ENCODE assay signal across 1 cellular context in genomic region chr6:124964084-124964763, GRCh38.
TF ChIP-seq lines count a peak whose summit lies in the region.

No MANE protein-coding gene starts in this region.

TF ChIP-seq in K562, 482 proteins besides CTCF, POLR2A, EP300 and RAD21 (continued from another document):
- TF ChIP-seq TSHZ1 (CRISPR knock-in tag; IDR thresholded peaks at IDR 0.05) (no peak), C11orf30 (IDR thresholded peaks at IDR 0.05; ENCODE audit: low read depth) (peak; percentile 55; the same call in 1 of the 2 replicates), POLR2B (IDR thresholded peaks at IDR 0.05; ENCODE audit: low read depth, partially characterized antibody) (no peak), ERF (CRISPR knock-in tag; IDR thresholded peaks at IDR 0.05) (no peak), NUFIP1 (IDR thresholded peaks at IDR 0.05; ENCODE audit: partially characterized antibody) (no peak), EWSR1 (IDR thresholded peaks at IDR 0.05; ENCODE audit: borderline replicate concordance, low read depth, partially characterized antibody) (no peak), NR2F6 (CRISPR knock-in tag; IDR thresholded peaks at IDR 0.05) (no peak), ZBTB2 (IDR thresholded peaks at IDR 0.05) (no peak), ZNF584 (CRISPR knock-in tag; IDR thresholded peaks at IDR 0.05; ENCODE audit: low read depth) (no peak), UBTF (IDR thresholded peaks at IDR 0.05; ENCODE audit: borderline replicate concordance in 1 of 2, low read depth in 2 of 2, low read length in 2 of 2) (peak in 1 of 2 experiments; percentile 57; a peak in 1 of 4 replicates), KLF16 (IDR thresholded peaks at IDR 0.05) (no peak), ZNF507 (tag; conservative IDR thresholded peaks at IDR 0.05) (no peak), E2F4 (CRISPR knock-in tag; IDR thresholded peaks at IDR 0.05; ENCODE audit: low read depth) (no peak), PPARD (CRISPR knock-in tag; IDR thresholded peaks at IDR 0.05) (no peak), KLF10 (CRISPR knock-in tag; IDR thresholded peaks at IDR 0.05) (no peak), POLR2H (tag; IDR thresholded peaks at IDR 0.05; ENCODE audit: low read depth) (0 out of 2 replicates have a peak, but pooled peaks have one; percentile 18), COPS2 (conservative IDR thresholded peaks at IDR 0.05) (no peak), ZNF436 (CRISPR knock-in tag; IDR thresholded peaks at IDR 0.05) (no peak), GABPB2 (CRISPR knock-in tag; conservative IDR thresholded peaks at IDR 0.05) (no peak), HDAC1 (IDR thresholded peaks at IDR 0.05) (peak in 1 of 2 experiments; percentile 15; a peak in 1 of 4 replicates), ZKSCAN3 (CRISPR knock-in tag; IDR thresholded peaks at IDR 0.05) (no peak), MXI1 (IDR thresholded peaks at IDR 0.05; ENCODE audit: low read depth, low read length) (no peak), CCNT2 (IDR thresholded peaks at IDR 0.05; ENCODE audit: borderline replicate concordance, extremely low read depth, insufficient read length, low read depth, low read length) (no peak)
TF ChIP-seq in K562: peak in this region for 23.
